Comparison of ENCODE assay signal across 13 cellular contexts in the genomic region with DNA sequence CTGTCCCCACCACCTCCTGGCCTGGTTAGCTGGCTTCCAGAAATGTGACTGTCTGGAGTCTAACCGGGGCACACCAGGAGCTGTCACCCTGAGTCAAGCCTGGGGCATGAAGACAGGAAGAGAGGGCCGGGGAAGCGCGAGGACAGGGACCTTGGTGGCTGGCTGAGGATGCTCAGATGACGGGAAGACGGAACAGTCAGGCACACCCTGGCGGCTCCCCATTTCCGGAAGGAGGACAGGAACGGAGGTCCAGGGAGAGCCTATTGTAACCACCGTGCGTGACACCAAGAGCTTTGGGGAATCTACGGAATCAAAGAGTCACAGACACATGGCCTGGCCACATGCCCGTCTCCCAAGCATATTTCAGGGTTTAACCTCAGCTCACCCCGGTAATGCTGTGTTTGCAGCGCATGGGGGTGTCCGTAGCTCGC. TPM values are rescaled to one million over a fixed set of nuclear protein-coding genes. Genes with fewer than 3 reads are reported as not detected.
DNase-seq lines count a peak whose midpoint lies in the region; ATAC-seq and TF ChIP-seq lines count a peak whose summit lies in the region.
"Had no signal": no experiment of that assay in that cellular context is flagged by ENCODE, and none has a peak within 500 bp of the region (broad histone marks: within the 10 kb centered on the region; RNA-seq: fewer than 3 reads in every experiment).

No MANE protein-coding gene starts in this region.

- peaks cover 82% of the 10 kb centered on the region for H3K4me1 Mint-ChIP-seq in activated CD8-positive, alpha-beta T cell treated with anti-CD3 and anti-CD28 coated beads, Interleukin-2, amount 10 ng/mL, durations not matched to agents 7 days and 5 days (ENCODE audit: low read depth)
- peaks cover 23 to 25% of the 10 kb centered on the region in 2 donors for H3K4me1 Mint-ChIP-seq in effector memory CD8-positive, alpha-beta T cell (ENCODE audit: low read depth in 2 of 2)
- H3K4me1 Mint-ChIP-seq in stimulated activated naive B cell treated with anti-CD40 and anti-IgM and Interleukin-4, amounts not matched to agents 10 μg/mL and 1 μg/mL and 100 μg/mL, for 72 hours, result peaks cover 77 to 97% of the 10 kb centered on the region in 2 donors

- H3K36me3 ChIP-seq in BE2C, result no peaks in the 10 kb centered on the region
- H3K36me3 ChIP-seq: pancreas had no signal

- intact Hi-C loops in head of caudate nucleus (cut with DNase I), result no loop called here

- H3K4me1 ChIP-seq in BE2C, result 0 out of 2 replicates have a peak, but pooled peaks cover 3% of the 10 kb centered on the region
- H3K4me1 ChIP-seq: pancreas had no signal

- peak; percentile 31 to 77 for DNase-seq in NCI-H524 (lab: John Stamatoyannopoulos, UW)
- no peak for DNase-seq in NCI-H524 treated with DMSO at 0.1 percent for 48 hours (lab: John Stamatoyannopoulos, UW)
- DNase-seq in activated CD8-positive, alpha-beta T cell treated with anti-CD3 and anti-CD28 coated beads, Interleukin-2, amount 10 ng/mL, durations not matched to agents 7 days and 5 days, result peak; percentile 37
- no peak for DNase-seq in effector memory CD8-positive, alpha-beta T cell
- no peak for DNase-seq in stimulated activated naive B cell treated with anti-CD40 and anti-IgM and Interleukin-4, amounts not matched to agents 10 μg/mL and 1 μg/mL and 100 μg/mL, for 72 hours
- no peak for DNase-seq in NCI-H1092 (lab: John Stamatoyannopoulos, UW)
- no peak for DNase-seq in head of caudate nucleus
- DNase-seq in BE2C, result no peak
- DNase-seq: 8988T, DMS79, hippocampal formation, pancreas had no signal

- peaks cover 45% of the 10 kb centered on the region for H3K27me3 ChIP-seq in BE2C
- H3K27me3 ChIP-seq: pancreas had no signal

- TF ChIP-seq CTCF in BE2C (IDR thresholded peaks at IDR 0.05; ENCODE audit: low read depth, low read length), result no peak

- H3K27ac Mint-ChIP-seq in activated CD8-positive, alpha-beta T cell treated with anti-CD3 and anti-CD28 coated beads, Interleukin-2, amount 10 ng/mL, durations not matched to agents 7 days and 5 days, result peak overlapping the region; percentile 89
- peak overlapping the region; percentile 68 to 79 for H3K27ac Mint-ChIP-seq in effector memory CD8-positive, alpha-beta T cell
- peak overlapping the region; percentile 94 for H3K27ac Mint-ChIP-seq in stimulated activated naive B cell treated with anti-CD40 and anti-IgM and Interleukin-4, amounts not matched to agents 10 μg/mL and 1 μg/mL and 100 μg/mL, for 72 hours

- ATAC-seq in activated CD8-positive, alpha-beta T cell treated with anti-CD3 and anti-CD28 coated beads, Interleukin-2, amount 10 ng/mL, durations not matched to agents 7 days and 5 days, result peak; percentile 23
- ATAC-seq in effector memory CD8-positive, alpha-beta T cell (replicated peaks), result no peak
- no peak for ATAC-seq in stimulated activated naive B cell treated with anti-CD40 and anti-IgM and Interleukin-4, amounts not matched to agents 10 μg/mL and 1 μg/mL and 100 μg/mL, for 72 hours (replicated peaks)
- ATAC-seq: pancreas had no signal

- no peaks in the 10 kb centered on the region for H3K9me3 Mint-ChIP-seq in activated CD8-positive, alpha-beta T cell treated with anti-CD3 and anti-CD28 coated beads, Interleukin-2, amount 10 ng/mL, durations not matched to agents 7 days and 5 days (ENCODE audit: insufficient read depth)
- no peaks in the 10 kb centered on the region for H3K9me3 Mint-ChIP-seq in effector memory CD8-positive, alpha-beta T cell
- H3K9me3 Mint-ChIP-seq in stimulated activated naive B cell treated with anti-CD40 and anti-IgM and Interleukin-4, amounts not matched to agents 10 μg/mL and 1 μg/mL and 100 μg/mL, for 72 hours, result no peaks in the 10 kb centered on the region

- H3K4me3 ChIP-seq in BE2C (ENCODE audit: low read depth, low read length), result no peak overlapping the region
- H3K4me3 ChIP-seq: lung, pancreas had no signal

- peak overlapping the region; percentile 59 for H3K4me3 Mint-ChIP-seq in activated CD8-positive, alpha-beta T cell treated with anti-CD3 and anti-CD28 coated beads, Interleukin-2, amount 10 ng/mL, durations not matched to agents 7 days and 5 days
- peak overlapping the region; percentile 73 to 79 for H3K4me3 Mint-ChIP-seq in effector memory CD8-positive, alpha-beta T cell
- peak overlapping the region; percentile 39 to 75 for H3K4me3 Mint-ChIP-seq in stimulated activated naive B cell treated with anti-CD40 and anti-IgM and Interleukin-4, amounts not matched to agents 10 μg/mL and 1 μg/mL and 100 μg/mL, for 72 hours

- CTCF ChIA-PET in activated CD8-positive, alpha-beta T cell treated with anti-CD3 and anti-CD28 coated beads, Interleukin-2, amount 10 ng/mL, durations not matched to agents 7 days and 5 days (lab: Charles Lee), result interaction anchor here (0.9 to 1.7 kb wide), 7 partner anchors 25 to 222 kb away, joined by 3 to 6 read pairs (median 4); no protein-coding TSS in a partner anchor

- H3K36me3 Mint-ChIP-seq in activated CD8-positive, alpha-beta T cell treated with anti-CD3 and anti-CD28 coated beads, Interleukin-2, amount 10 ng/mL, durations not matched to agents 7 days and 5 days (ENCODE audit: low read depth), result peaks cover 8% of the 10 kb centered on the region
- no peaks in the 10 kb centered on the region for H3K36me3 Mint-ChIP-seq in effector memory CD8-positive, alpha-beta T cell (ENCODE audit: insufficient read depth)
- H3K36me3 Mint-ChIP-seq in stimulated activated naive B cell treated with anti-CD40 and anti-IgM and Interleukin-4, amounts not matched to agents 10 μg/mL and 1 μg/mL and 100 μg/mL, for 72 hours, result no peaks in the 10 kb centered on the region

- no peaks in the 10 kb centered on the region for H3K9me3 ChIP-seq in BE2C
- H3K9me3 ChIP-seq: pancreas had no signal

- no peaks in the 10 kb centered on the region for H3K27me3 Mint-ChIP-seq in activated CD8-positive, alpha-beta T cell treated with anti-CD3 and anti-CD28 coated beads, Interleukin-2, amount 10 ng/mL, durations not matched to agents 7 days and 5 days (ENCODE audit: low read depth)
- peaks cover 0 to 11% of the 10 kb centered on the region in 2 donors for H3K27me3 Mint-ChIP-seq in effector memory CD8-positive, alpha-beta T cell
- no peaks in the 10 kb centered on the region for H3K27me3 Mint-ChIP-seq in stimulated activated naive B cell treated with anti-CD40 and anti-IgM and Interleukin-4, amounts not matched to agents 10 μg/mL and 1 μg/mL and 100 μg/mL, for 72 hours

- POLR2A ChIA-PET in activated CD8-positive, alpha-beta T cell treated with anti-CD3 and anti-CD28 coated beads, Interleukin-2, amount 10 ng/mL, durations not matched to agents 7 days and 5 days (lab: Charles Lee), result interaction anchor here (0.8 to 2.1 kb wide), 2 partner anchors 25 to 36 kb away, joined by 3 to 8 read pairs; no protein-coding TSS in a partner anchor

RNA-seq across cellular contexts. Expression of a gene that starts 51.7 kb away (rescaled TPM):
- total RNA-seq in activated CD8-positive, alpha-beta T cell treated with anti-CD3 and anti-CD28 coated beads, Interleukin-2, amount 10 ng/mL, durations not matched to agents 7 days and 5 days, result 10 to 100 TPM; 18.4 to 20.0 TPM
- polyA plus RNA-seq in BE2C (2012; ENCODE audit: insufficient read depth, insufficient read length, low read depth), result 3.5 TPM

Comparison
In these comparisons a context has a peak if more than half of its experiments do, and no peak if none do; other contexts are left out.
1. DNase-seq: peak in NCI-H524 (2 of 2) and activated CD8-positive, alpha-beta T cell treated with anti-CD3 and anti-CD28 coated beads, Interleukin-2, amount 10 ng/mL, durations not matched to agents 7 days and 5 days (single experiment); none in NCI-H524 treated with DMSO at 0.1 percent for 48 hours (single experiment), effector memory CD8-positive, alpha-beta T cell (0 of 3), stimulated activated naive B cell treated with anti-CD40 and anti-IgM and Interleukin-4, amounts not matched to agents 10 μg/mL and 1 μg/mL and 100 μg/mL, for 72 hours (single experiment), NCI-H1092 (single experiment), head of caudate nucleus (0 of 42) and BE2C (single experiment).
2. Peak in every context shown above with its lines, with median percentiles within 50 percentile points of each other: H3K27ac Mint-ChIP-seq and H3K4me3 Mint-ChIP-seq.